In the genomic region with DNA sequence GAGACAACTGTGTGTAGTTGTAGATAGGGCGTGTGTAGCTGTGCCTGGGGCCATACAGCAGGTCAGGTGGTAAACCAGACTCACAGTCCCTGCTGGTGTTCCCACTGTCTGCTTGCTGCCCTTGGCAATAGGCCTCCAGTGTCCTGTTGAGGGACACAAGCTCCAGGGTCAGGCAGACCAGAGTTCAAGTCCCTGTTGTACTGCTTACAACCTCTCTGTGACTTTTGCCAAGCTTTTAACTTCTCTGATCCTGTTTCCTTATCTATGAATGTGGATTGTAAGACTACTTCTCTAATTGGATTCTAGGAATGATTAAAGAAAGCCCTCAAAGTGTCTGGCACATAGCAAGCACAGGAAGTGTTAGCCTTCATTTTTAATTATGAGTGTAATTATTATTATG, we compare ENCODE assay signal across 18 cellular contexts.
DNase-seq lines count a peak whose midpoint lies in the region; TF ChIP-seq lines count a peak whose summit lies in the region.
"Had no signal": no experiment of that assay in that cellular context is flagged by ENCODE, and none has a peak within 500 bp of the region (broad histone marks: within the 10 kb centered on the region; RNA-seq: fewer than 3 reads in every experiment).

No MANE protein-coding gene starts in this region.

- H3K27me3 ChIP-seq in endodermal cell (ENCODE audit: control insufficient read depth, insufficient read depth, low read length, poor library complexity, severe bottlenecking), result no peaks in the 10 kb centered on the region
- no peaks in the 10 kb centered on the region for H3K27me3 ChIP-seq in mesendoderm (ENCODE audit: insufficient read depth, low read length, poor library complexity)
- H3K27me3 ChIP-seq: BLaER1 treated with 17β-estradiol and CSF1 and Interleukin-3, amounts not matched to agents 10 nM and 100 nM; MG63 had no signal

- peak overlapping the region; percentile 22 for H3K56ac ChIP-seq in mesendoderm (ENCODE audit: low read length)

- H3K4me3 ChIP-seq in endodermal cell (ENCODE audit: low read length), result peak overlapping the region; percentile 57
- H3K4me3 ChIP-seq in mesendoderm (ENCODE audit: low read length), result no peak overlapping the region
- H3K4me3 ChIP-seq: BLaER1 treated with 17β-estradiol and CSF1 and Interleukin-3, amounts not matched to agents 10 nM and 100 nM; MG63 had no signal

- WGBS in endodermal cell (ENCODE audit: insufficient coverage in 1 of 2, insufficient read length in 1 of 2), 2 experiments, result 96 to 100% methylated on average over 1 of the region's 1 CpG
- no CpG with 5 or more reads among the region's 1 CpG for WGBS in mesendoderm (ENCODE audit: extremely low coverage, insufficient coverage, low lambda C conversion rate)

- H3K18ac ChIP-seq in mesendoderm (ENCODE audit: low read length), result no peak overlapping the region

- H3K9ac ChIP-seq in endodermal cell (ENCODE audit: extremely low read depth, low read length, poor library complexity, severe bottlenecking), result no peak overlapping the region
- no peak overlapping the region for H3K9ac ChIP-seq in mesendoderm (ENCODE audit: low read length)
- H3K9ac ChIP-seq: BLaER1 treated with 17β-estradiol and CSF1 and Interleukin-3, amounts not matched to agents 10 nM and 100 nM had no signal

- H3K79me1 ChIP-seq in mesendoderm (ENCODE audit: low read length), result no peaks in the 10 kb centered on the region

- DNase-seq in NCI-H82 treated with DMSO at 0.1 percent for 48 hours (lab: John Stamatoyannopoulos, UW; ENCODE audit: unreplicated experiment), result peak; percentile 37
- no peak for DNase-seq in endodermal cell
- peak; percentile 52 for DNase-seq in mesendoderm
- no peak for DNase-seq in ACHN
- DNase-seq in DMS53 treated with DMSO at 0.1 percent for 48 hours (lab: John Stamatoyannopoulos, UW; ENCODE audit: unreplicated experiment), result no peak
- DNase-seq in Ammon's horn (ENCODE audit: low spot score), result no peak
- no peak for DNase-seq in T-helper 2 cell
- DNase-seq: Calu3; CD8-positive, alpha-beta T cell; DMS153; GF-D8; MG63; NCI-H1417; NCI-H1694 treated with DMSO at 0.1 percent for 48 hours; NCI-H446 treated with DMSO at 0.1 percent for 48 hours; NCI-H69; SIG-M5 had no signal

- H2BK120ac ChIP-seq in mesendoderm (ENCODE audit: low read depth, low read length), result no peak overlapping the region

- in situ Hi-C loops in ACHN (cut with HindIII; ENCODE audit: low pct_ligation_motif_present, low pct_unique_long_range_greater_than_20kb, low sequenced_read_pairs), result no loop called here

- H3K36me3 ChIP-seq in endodermal cell (ENCODE audit: control insufficient read depth, insufficient read depth, low read length), result peaks cover 79% of the 10 kb centered on the region
- no peaks in the 10 kb centered on the region for H3K36me3 ChIP-seq in mesendoderm (ENCODE audit: control insufficient read depth, insufficient read depth, low read length)
- H3K36me3 ChIP-seq: MG63 had no signal

- no peak for TF ChIP-seq CTCF in endodermal cell (conservative IDR thresholded peaks at IDR 0.05)

- H3K79me2 ChIP-seq in mesendoderm (ENCODE audit: control insufficient read depth, insufficient read depth, low read length), result no peaks in the 10 kb centered on the region

- H3K4ac ChIP-seq in mesendoderm (ENCODE audit: low read depth, low read length), result no peak overlapping the region

- H3K4me1 ChIP-seq in endodermal cell (ENCODE audit: control insufficient read depth, insufficient read depth, low read length), result peaks cover 4% of the 10 kb centered on the region
- H3K4me1 ChIP-seq in mesendoderm (ENCODE audit: control insufficient read depth, low read depth, low read length), result peaks cover 2% of the 10 kb centered on the region

- no peak overlapping the region for H2BK5ac ChIP-seq in mesendoderm (ENCODE audit: low read length)

- H3K27ac ChIP-seq in endodermal cell (ENCODE audit: low read depth, low read length), result no peak overlapping the region
- no peak overlapping the region for H3K27ac ChIP-seq in mesendoderm (ENCODE audit: low read depth, low read length)
- H3K27ac ChIP-seq: BLaER1 treated with 17β-estradiol and CSF1 and Interleukin-3, amounts not matched to agents 10 nM and 100 nM had no signal

- H3K4me2 ChIP-seq in mesendoderm (ENCODE audit: low read length), result no peak overlapping the region

- no peak overlapping the region for H4K8ac ChIP-seq in mesendoderm (ENCODE audit: low read depth, low read length)

- H4K5ac ChIP-seq in mesendoderm (ENCODE audit: low read length), result no peak overlapping the region

- H2BK15ac ChIP-seq in mesendoderm (replicated peaks; ENCODE audit: low read depth), result no peak overlapping the region

- H3K4me3 Mint-ChIP-seq in endodermal cell, result no peak overlapping the region
- H3K4me3 Mint-ChIP-seq: CD8-positive, alpha-beta T cell had no signal

- H3K27ac Mint-ChIP-seq in endodermal cell, result peak overlapping the region; percentile 42
- H3K27ac Mint-ChIP-seq: CD8-positive, alpha-beta T cell had no signal

- H3K9me3 ChIP-seq in endodermal cell (ENCODE audit: control insufficient read depth, low read length), result no peaks in the 10 kb centered on the region
- H3K9me3 ChIP-seq: BLaER1 treated with 17β-estradiol and CSF1 and Interleukin-3, amounts not matched to agents 10 nM and 100 nM; MG63 had no signal

- no peak overlapping the region for H3K23ac ChIP-seq in mesendoderm (ENCODE audit: low read length)

- peaks cover 23% of the 10 kb centered on the region for H3K4me1 Mint-ChIP-seq in endodermal cell

- H2AK5ac ChIP-seq in mesendoderm (ENCODE audit: low read length), result no peak overlapping the region

- no peaks in the 10 kb centered on the region for H3K9me3 Mint-ChIP-seq in endodermal cell
- H3K9me3 Mint-ChIP-seq: CD8-positive, alpha-beta T cell had no signal

- no peaks in the 10 kb centered on the region for H3K27me3 Mint-ChIP-seq in endodermal cell (ENCODE audit: insufficient read depth)

- peaks cover 60% of the 10 kb centered on the region for H3K36me3 Mint-ChIP-seq in endodermal cell (ENCODE audit: low read depth)
- H3K36me3 Mint-ChIP-seq: CD8-positive, alpha-beta T cell had no signal

Comparison
In these comparisons a context has a peak if more than half of its experiments do, and no peak if none do; other contexts are left out.
1. DNase-seq: peak in NCI-H82 treated with DMSO at 0.1 percent for 48 hours (single experiment) and mesendoderm (single experiment); none in endodermal cell (single experiment), ACHN (single experiment), DMS53 treated with DMSO at 0.1 percent for 48 hours (single experiment), Ammon's horn (single experiment) and T-helper 2 cell (0 of 5).